ENCODE assay signal across 10 cellular contexts in the genomic region with DNA sequence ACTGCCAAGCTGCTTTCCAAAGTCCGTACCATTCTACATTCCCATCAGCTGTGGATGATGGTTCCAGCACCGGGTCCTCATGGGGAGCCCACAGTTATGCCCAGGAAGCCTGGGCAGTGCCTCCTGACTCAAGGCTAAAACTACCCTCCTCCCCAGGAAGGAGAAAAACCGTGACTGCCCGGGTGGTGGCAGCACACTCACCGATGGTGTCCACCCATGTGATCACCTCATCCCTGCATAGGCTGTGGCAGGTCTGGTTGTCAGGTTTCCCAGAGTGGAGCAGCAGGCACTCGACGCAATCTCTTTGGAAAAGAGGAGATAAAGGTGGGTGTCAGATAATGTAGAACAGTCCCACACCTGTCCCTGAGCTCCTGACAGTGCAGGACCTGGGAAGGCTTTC. TPM values are rescaled to one million over a fixed set of nuclear protein-coding genes. Genes with fewer than 3 reads are reported as not detected.
DNase-seq lines count a peak whose midpoint lies in the region; ATAC-seq, FAIRE-seq and TF ChIP-seq lines count a peak whose summit lies in the region.
"Had no signal": no experiment of that assay in that cellular context is flagged by ENCODE, and none has a peak within 500 bp of the region (broad histone marks: within the 10 kb centered on the region; RNA-seq: fewer than 3 reads in every experiment).

No MANE protein-coding gene starts in this region.

- TF ChIP-seq POLR2A in uterus (IDR thresholded peaks at IDR 0.05) (no peak), lower leg skin (IDR thresholded peaks at IDR 0.05) (no peak)

- WGBS in heart right ventricle, 2 donors, result 60 to 71% methylated on average over 7 of the region's 7 CpGs
- 64 to 70% methylated on average over 7 of the region's 7 CpGs for WGBS in lower leg skin, 2 donors

- H3K9me3 ChIP-seq in heart right ventricle (no peaks in the 10 kb centered on the region), right atrium auricular region (no peaks in the 10 kb centered on the region), uterus (no peaks in the 10 kb centered on the region)

- intact Hi-C loops in heart right ventricle (cut with DNase I), result loop anchor here in 3 of 10 donors (10.0 kb wide), 2 partner anchors 226 to 396 kb away; no protein-coding TSS in a partner anchor
- intact Hi-C loops in uterus (cut with DNase I; ENCODE audit: low total_unique reads), result no loop called here
- intact Hi-C loops in lower leg skin (cut with DNase I; ENCODE audit: low total_unique reads), result no loop called here

- no peak overlapping the region for H3K27ac Mint-ChIP-seq in type B pancreatic cell

- peak in 6 of 9 donors; percentile 19 to 54 (median 34) for TF ChIP-seq CTCF in heart right ventricle (IDR thresholded peaks at IDR 0.05)
- peak in 1 of 2 donors; percentile 47 for TF ChIP-seq CTCF in right atrium auricular region (IDR thresholded peaks at IDR 0.05)
- TF ChIP-seq CTCF in LNCAP (IDR thresholded peaks at IDR 0.05), result peak; percentile 51; the same call in 1 of the 2 replicates
- TF ChIP-seq CTCF in bronchial epithelial cell (IDR thresholded peaks at IDR 0.05; ENCODE audit: insufficient read depth, low read length, severe bottlenecking), result peak; percentile 48
- TF ChIP-seq CTCF in type B pancreatic cell (conservative IDR thresholded peaks at IDR 0.05), result peak; percentile 40
- TF ChIP-seq CTCF in uterus (IDR thresholded peaks at IDR 0.05), result no peak
- no peak for TF ChIP-seq CTCF in lower leg skin (IDR thresholded peaks at IDR 0.05)

- peak in 4 of 8 donors; percentile 1 to 44 (median 22) for ATAC-seq in heart right ventricle

- peaks cover 41% of the 10 kb centered on the region for H3K4me1 Mint-ChIP-seq in type B pancreatic cell (ENCODE audit: unreplicated experiment)
- H3K4me1 Mint-ChIP-seq: central memory CD8-positive, alpha-beta T cell had no signal

- DNase-seq in heart right ventricle, result no peak
- no peak for DNase-seq in right atrium auricular region (ENCODE audit: low spot score)
- peak; percentile 22 for DNase-seq in bronchial epithelial cell (ENCODE audit: low read depth)
- DNase-seq in type B pancreatic cell (ENCODE audit: extremely low spot score, unreplicated experiment), result no peak
- no peak for DNase-seq in uterus
- DNase-seq in amniotic stem cell (lab: John Stamatoyannopoulos, UW), result no peak
- DNase-seq in lower leg skin (ENCODE audit: low spot score in 2 of 2), result no peak
- DNase-seq: NCI-H774 had no signal

- no peak overlapping the region for H3K4me3 Mint-ChIP-seq in type B pancreatic cell
- H3K4me3 Mint-ChIP-seq: central memory CD8-positive, alpha-beta T cell had no signal

- H3K4me3 ChIP-seq in heart right ventricle (no peak overlapping the region), right atrium auricular region (no peak overlapping the region), bronchial epithelial cell (ENCODE audit: low read depth, low read length) (no peak overlapping the region), uterus (no peak overlapping the region), lower leg skin (ENCODE audit: low read depth, poor library complexity, severe bottlenecking) (no peak overlapping the region)

- H3K4me1 ChIP-seq in heart right ventricle (peaks cover 13 to 51% (median 44%) of the 10 kb centered on the region in 9 donors), right atrium auricular region (peaks cover 0 to 49% of the 10 kb centered on the region in 2 donors), uterus (peaks cover 4 to 20% of the 10 kb centered on the region in 2 donors)

- H3K27ac ChIP-seq in heart right ventricle (no peak overlapping the region), right atrium auricular region (peak overlapping the region in 1 of 2 donors; percentile 77), uterus (no peak overlapping the region)

- peaks cover 27% of the 10 kb centered on the region for H3K36me3 Mint-ChIP-seq in type B pancreatic cell

- H3K9me3 Mint-ChIP-seq in type B pancreatic cell, result no peaks in the 10 kb centered on the region
- H3K9me3 Mint-ChIP-seq: central memory CD8-positive, alpha-beta T cell had no signal

- no peak for FAIRE-seq in bronchial epithelial cell (lab: Jason Lieb, UNC)

- H3K27me3 ChIP-seq in heart right ventricle (no peaks in the 10 kb centered on the region), right atrium auricular region (no peaks in the 10 kb centered on the region), bronchial epithelial cell (ENCODE audit: control insufficient read depth, insufficient read depth, low read length) (no peaks in the 10 kb centered on the region), uterus (no peaks in the 10 kb centered on the region)

- H3K36me3 ChIP-seq in heart right ventricle (peaks cover 0 to 70% (median 46%) of the 10 kb centered on the region in 9 donors), right atrium auricular region (peaks cover 50% of the 10 kb centered on the region), bronchial epithelial cell (ENCODE audit: control insufficient read depth, insufficient read depth, low read length) (peaks cover 3% of the 10 kb centered on the region), uterus (no peaks in the 10 kb centered on the region)

- H3K27me3 Mint-ChIP-seq in type B pancreatic cell, result no peaks in the 10 kb centered on the region

RNA-seq across cellular contexts. Expression of a gene that starts 38.6 kb away (rescaled TPM):
- 10 to 100 TPM in 3 of 10 donors, 1 to 10 TPM in 7; 4.9 to 14.4 (median 7.7) TPM for total RNA-seq in heart right ventricle
- polyA plus RNA-seq in heart right ventricle, result 1 to 10 TPM; 3.1 to 6.5 TPM
- 10 to 100 TPM in 1 of 2 donors, 1 to 10 TPM in 1; 6.6 to 14.3 TPM for total RNA-seq in right atrium auricular region
- 21.8 and 31.3 TPM in 2 replicates for total RNA-seq in bronchial epithelial cell
- total RNA-seq in type B pancreatic cell (ENCODE audit: low replicate concordance), result 46.7 and 51.6 TPM in 2 replicates
- total RNA-seq in uterus, result 10 to 100 TPM in 3 of 4 donors, 1 to 10 TPM in 1; 5.4 to 54.8 (median 19.9) TPM
- total RNA-seq in lower leg skin, result 10 to 100 TPM; 13.4 to 19.9 (median 15.8) TPM

Comparison
In these comparisons a context has a peak if more than half of its experiments do, and no peak if none do; other contexts are left out.
1. CTCF ChIP-seq: peak in heart right ventricle (6 of 9), LNCAP (single experiment), bronchial epithelial cell (single experiment) and type B pancreatic cell (single experiment); none in uterus (0 of 4) and lower leg skin (0 of 3).